13 cellular contexts compared by ENCODE assay signal in genomic region chr16:50102046-50102756, GRCh38. TPM values are rescaled to one million over a fixed set of nuclear protein-coding genes. Genes with fewer than 3 reads are reported as not detected.
DNase-seq lines count a peak whose midpoint lies in the region; FAIRE-seq and TF ChIP-seq lines count a peak whose summit lies in the region.
"Had no signal": no experiment of that assay in that cellular context is flagged by ENCODE, and none has a peak within 500 bp of the region (broad histone marks: within the 10 kb centered on the region; RNA-seq: fewer than 3 reads in every experiment).

No MANE protein-coding gene starts in this region.

- FAIRE-seq in H54 (lab: Jason Lieb, UNC), result peak; percentile 97
- no peak for FAIRE-seq in small intestine (lab: Jason Lieb, UNC)
- FAIRE-seq: frontal cortex, GM18507 had no signal

- TF ChIP-seq POLR2A in H54 (IDR thresholded peaks at IDR 0.05; ENCODE audit: low read depth, low read length), result no peak
- TF ChIP-seq POLR2A in erythroblast (IDR thresholded peaks at IDR 0.05; ENCODE audit: low read length), result no peak
- no peak for TF ChIP-seq POLR2A in ovary (IDR thresholded peaks at IDR 0.05)

- DNase-seq in GM10248 (ENCODE audit: extremely low spot score) (peak; percentile 50), H54 (ENCODE audit: insufficient read length, low spot score) (peak; percentile 59), SJSA1 (ENCODE audit: low read depth in 1 of 2, low spot score in 2 of 2) (no peak), inferior parietal cortex (ENCODE audit: extremely low spot score) (peak; percentile 13), erythroblast (lab: John Stamatoyannopoulos, UW) (no peak), ovary (no peak), GOT3 (lab: John Stamatoyannopoulos, UW) (no peak), small intestine (no peak)
- DNase-seq: activated CD8-positive, alpha-beta memory T cell treated with anti-CD3 and anti-CD28 coated beads, Interleukin-2, amount 50 U/mL, for 48 hours; naive B cell; NCI-H69 had no signal

- CTCF ChIA-PET in GM10248 (lab: Yijun Ruan, JAX), result interaction anchor here (0.7 to 2.3 kb wide), 5 partner anchors 17 to 109 kb away, joined by 3 to 11 read pairs (median 4); partner anchors contain the start of genes CNEP1R1 and HEATR3

- H3K27ac ChIP-seq in SJSA1 (peak overlapping the region; percentile 26; the same call in 1 of the 2 replicates), ovary (no peak overlapping the region), small intestine (ENCODE audit: low read depth in 1 of 2, low read length in 1 of 2) (no peak overlapping the region)

- TF ChIP-seq EP300 in ovary (IDR thresholded peaks at IDR 0.05), result no peak

- H3K27me3 ChIP-seq in SJSA1 (replicated peaks), result no peaks in the 10 kb centered on the region
- no peaks in the 10 kb centered on the region for H3K27me3 ChIP-seq in ovary
- H3K27me3 ChIP-seq in small intestine (ENCODE audit: control insufficient read depth in 2 of 2, insufficient read depth in 2 of 2, low read length in 2 of 2), result no peaks in the 10 kb centered on the region

- H3K9me3 ChIP-seq in SJSA1 (replicated peaks) (no peaks in the 10 kb centered on the region), ovary (no peaks in the 10 kb centered on the region), small intestine (ENCODE audit: control insufficient read depth, low read depth) (no peaks in the 10 kb centered on the region)

- WGBS in ovary, 3 donors, result 70 to 85% (median 85%) methylated on average over 6 of the region's 6 CpGs
- 87 to 94% (median 87%) methylated on average over 6 of the region's 6 CpGs for WGBS in small intestine, 3 donors

- TF ChIP-seq CTCF in GM10248 (IDR thresholded peaks at IDR 0.05; ENCODE audit: control extremely low read depth, extremely low read depth, low read depth, missing control alignments) (no peak), ovary (IDR thresholded peaks at IDR 0.05) (no peak)

- intact Hi-C loops in ovary (cut with DNase I), result no loop called here

- POLR2A ChIA-PET in GM10248 (lab: Yijun Ruan, JAX), result no interaction called here

- H3K4me1 ChIP-seq in SJSA1 (replicated peaks) (peaks cover 4% of the 10 kb centered on the region; the same call in 1 of the 2 replicates), ovary (ENCODE audit: insufficient read depth) (no peaks in the 10 kb centered on the region), small intestine (ENCODE audit: control insufficient read depth in 2 of 2, insufficient read depth in 1 of 2, low read depth in 1 of 2, low read length in 1 of 2) (no peaks in the 10 kb centered on the region)

- H3K36me3 ChIP-seq in SJSA1 (peaks cover 59% of the 10 kb centered on the region), ovary (no peaks in the 10 kb centered on the region), small intestine (ENCODE audit: control insufficient read depth in 2 of 2, insufficient read depth in 2 of 2, low read length in 2 of 2) (peaks cover 1 to 13% of the 10 kb centered on the region in 2 donors)

- H3K4me3 ChIP-seq in SJSA1, result no peak overlapping the region
- no peak overlapping the region for H3K4me3 ChIP-seq in ovary
- H3K4me3 ChIP-seq in small intestine (ENCODE audit: low read depth in 1 of 2, low read length in 2 of 2), result no peak overlapping the region

RNA-seq across cellular contexts. Expression of gene HEATR3, which starts 36.4 kb away (rescaled TPM):
- total RNA-seq in SJSA1 (2014; rRNA removed; shearing (Covaris generic)), result 41.9 and 45.1 TPM in 2 replicates
- total RNA-seq in ovary, result 10 to 100 TPM in 4 of 7 donors, 1 to 10 TPM in 3; 7.6 to 15.2 (median 10.7) TPM
- polyA plus RNA-seq in ovary (10 to 100 TPM in 1 of 2 donors, 1 to 10 TPM in 1; 2.4 to 10.7 TPM), small intestine (10 to 100 TPM; 11.9 to 14.3 (median 12.3) TPM)

RNA-seq across cellular contexts. Expression of gene TENT4B, which starts 50.9 kb away (rescaled TPM):
- total RNA-seq in SJSA1 (2014; rRNA removed; shearing (Covaris generic)), result 10.5 and 14.5 TPM in 2 replicates
- 10 to 100 TPM in 6 of 7 donors, 1 to 10 TPM in 1; 9.7 to 17.7 (median 12.3) TPM for total RNA-seq in ovary
- polyA plus RNA-seq in ovary (10 to 100 TPM in 1 of 2 donors, 1 to 10 TPM in 1; 5.3 to 13.5 TPM), small intestine (1 to 10 TPM; 5.1 to 8.9 (median 5.8) TPM)

Comparison
In these comparisons a context has a peak if more than half of its experiments do, and no peak if none do; other contexts are left out.
1. DNase-seq: peak in GM10248 (single experiment), H54 (single experiment) and inferior parietal cortex (single experiment); none in SJSA1 (0 of 2), erythroblast (0 of 2), ovary (0 of 5), GOT3 (single experiment) and small intestine (single experiment).